1 cellular context compared by ENCODE assay signal in the genomic region with DNA sequence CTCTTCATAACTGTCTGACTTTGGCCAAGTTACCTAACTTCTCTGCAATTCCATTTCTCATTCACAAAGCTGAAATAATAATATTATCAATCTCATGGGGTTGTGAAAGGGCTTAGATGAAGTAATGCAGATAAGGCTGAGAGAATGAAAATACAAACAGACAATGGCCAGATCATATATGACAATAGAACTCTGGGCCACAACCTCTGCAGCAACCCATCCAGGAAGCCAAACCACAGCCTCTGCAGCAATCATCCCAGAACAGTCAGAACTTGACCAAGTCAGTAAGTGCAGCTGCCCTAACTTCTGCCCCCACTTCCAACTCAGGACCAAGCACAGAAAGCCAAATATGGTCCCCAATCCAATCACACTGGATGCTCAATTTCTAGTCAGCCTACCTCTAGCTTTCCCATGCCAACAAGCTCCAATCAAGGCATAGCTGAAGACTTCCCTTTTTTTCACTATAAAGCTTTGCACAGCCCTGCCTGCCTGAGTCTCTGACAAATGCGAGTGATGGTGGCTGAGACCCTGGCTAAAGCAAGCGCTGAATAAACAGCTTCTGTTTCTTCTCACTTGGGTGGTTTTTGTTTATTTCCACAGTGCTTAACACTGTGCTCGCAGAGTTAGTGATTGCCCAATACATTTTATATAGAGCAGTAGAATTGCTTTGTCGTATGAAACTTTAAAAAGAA.
TF ChIP-seq lines count a peak whose summit lies in the region.

No MANE protein-coding gene starts in this region.

TF ChIP-seq in WTC11, 78 proteins besides CTCF, POLR2A, EP300 and RAD21 (continued from another document):
- no peak for TF ChIP-seq RELA (CRISPR knock-in tag; IDR thresholded peaks at IDR 0.05; ENCODE audit: borderline replicate concordance)
- no peak for TF ChIP-seq FOXJ3 (CRISPR knock-in tag; IDR thresholded peaks at IDR 0.05; ENCODE audit: borderline replicate concordance)
